9 cellular contexts compared by ENCODE assay signal in genomic region chr14:54329082-54329695, GRCh38.
DNase-seq lines count a peak whose midpoint lies in the region; ATAC-seq and TF ChIP-seq lines count a peak whose summit lies in the region.
"Had no signal": no experiment of that assay in that cellular context is flagged by ENCODE, and none has a peak within 500 bp of the region (broad histone marks: within the 10 kb centered on the region; RNA-seq: fewer than 3 reads in every experiment).

No MANE protein-coding gene starts in this region.

- no peaks in the 10 kb centered on the region for H3K9me3 Mint-ChIP-seq in type B pancreatic cell
- H3K9me3 Mint-ChIP-seq: activated naive CD4-positive, alpha-beta T cell treated with anti-CD3 and anti-CD28 coated beads, Interleukin-2, amount 50 U/mL, for 24 hours had no signal

- no peaks in the 10 kb centered on the region for H3K27me3 ChIP-seq in mammary epithelial cell (ENCODE audit: insufficient read depth, low read length)

- H2AFZ ChIP-seq in mammary epithelial cell (ENCODE audit: low read depth, low read length), result peak overlapping the region; percentile 64

- intact Hi-C loops in mammary epithelial cell (cut with micrococcal nuclease), result loop anchor here (1.0 to 5.0 kb wide), 7 partner anchors 77 to 897 kb away; no protein-coding TSS in a partner anchor

- H3K4me3 ChIP-seq in mammary epithelial cell (replicated peaks in 1 of 3; ENCODE audit: insufficient read depth in 1 of 3, low read depth in 2 of 3, low read length in 3 of 3), result no peak overlapping the region

- DNase-seq in NCI-H2081 (lab: John Stamatoyannopoulos, UW) (peak; percentile 16 to 55), NCI-H2081 treated with DMSO at 0.1 percent for 48 hours (lab: John Stamatoyannopoulos, UW) (no peak), NCI-H82 (lab: John Stamatoyannopoulos, UW) (peak; percentile 74), mammary epithelial cell (peak; percentile 51), kidney tubule cell (ENCODE audit: low spot score) (peak; percentile 72), type B pancreatic cell (ENCODE audit: extremely low spot score, unreplicated experiment) (no peak)

- CTCF ChIA-PET in mammary epithelial cell (lab: Charles Lee; ENCODE audit: low non-redundant PET), result interaction anchor here (0.5 to 1.2 kb wide), 18 partner anchors 9 to 614 kb away, joined by 3 to 11 read pairs (median 4); no protein-coding TSS in a partner anchor

- H4K20me1 ChIP-seq in mammary epithelial cell (ENCODE audit: insufficient read depth, low read length), result no peaks in the 10 kb centered on the region

- dilution Hi-C loops in mammary epithelial cell (cut with HindIII; ENCODE audit: low sequenced_read_pairs), result no loop called here

- no peaks in the 10 kb centered on the region for H3K36me3 Mint-ChIP-seq in type B pancreatic cell
- H3K36me3 Mint-ChIP-seq: activated naive CD4-positive, alpha-beta T cell treated with anti-CD3 and anti-CD28 coated beads, Interleukin-2, amount 50 U/mL, for 24 hours had no signal

- no peak overlapping the region for H3K27ac ChIP-seq in mammary epithelial cell (ENCODE audit: insufficient read depth, low read depth, low read length)

- no peak overlapping the region for H3K27ac Mint-ChIP-seq in type B pancreatic cell
- H3K27ac Mint-ChIP-seq: activated naive CD4-positive, alpha-beta T cell treated with anti-CD3 and anti-CD28 coated beads, Interleukin-2, amount 50 U/mL, for 24 hours had no signal

- H3K4me1 Mint-ChIP-seq in type B pancreatic cell (ENCODE audit: unreplicated experiment), result peaks cover 23% of the 10 kb centered on the region
- H3K4me1 Mint-ChIP-seq: activated naive CD4-positive, alpha-beta T cell treated with anti-CD3 and anti-CD28 coated beads, Interleukin-2, amount 50 U/mL, for 24 hours had no signal

- BruUV-seq in mammary epithelial cell (replicated peaks; lab: Mats Ljungman, UMichigan), result no TSS peak

- H3K79me2 ChIP-seq in mammary epithelial cell (ENCODE audit: insufficient read depth, low read length), result no peaks in the 10 kb centered on the region

- in situ Hi-C loops in mammary epithelial cell (cut with MboI; ENCODE audit: low sequenced_read_pairs in 2 of 2), result loop anchor here (25.0 kb wide), 4 partner anchors 317 to 892 kb away; no protein-coding TSS in a partner anchor

- H3K9me3 ChIP-seq in mammary epithelial cell (replicated peaks; ENCODE audit: insufficient read depth, low read length), result no peaks in the 10 kb centered on the region

- 28% methylated on average over 11 of the region's 11 CpGs for WGBS in mammary epithelial cell (ENCODE audit: low coverage, missing lambda C conversion rate)

- peaks cover 31% of the 10 kb centered on the region for H3K27me3 Mint-ChIP-seq in type B pancreatic cell

- ATAC-seq in HG03432 (IDR thresholded peaks at IDR 0.05; ENCODE audit: unreplicated experiment) (peak; percentile 68), GM21447 (IDR thresholded peaks at IDR 0.05; ENCODE audit: unreplicated experiment) (no peak)

- H3K4me1 ChIP-seq in mammary epithelial cell (ENCODE audit: insufficient read depth, low read length), result peaks cover 10% of the 10 kb centered on the region

- H3K4me3 Mint-ChIP-seq in type B pancreatic cell, result no peak overlapping the region
- H3K4me3 Mint-ChIP-seq: activated naive CD4-positive, alpha-beta T cell treated with anti-CD3 and anti-CD28 coated beads, Interleukin-2, amount 50 U/mL, for 24 hours had no signal

- H3K36me3 ChIP-seq in mammary epithelial cell (ENCODE audit: insufficient read depth, low read length), result no peaks in the 10 kb centered on the region

- TF ChIP-seq CTCF in mammary epithelial cell (conservative IDR thresholded peaks at IDR 0.05 in 1 of 2, IDR thresholded peaks at IDR 0.05 in 1 of 2; ENCODE audit: extremely low read depth in 1 of 2, insufficient read depth in 1 of 2, low read depth in 1 of 2, low read length in 2 of 2) (peak; percentile 88 to 94), type B pancreatic cell (conservative IDR thresholded peaks at IDR 0.05) (peak; percentile 85)

- H3K9ac ChIP-seq in mammary epithelial cell (ENCODE audit: insufficient read depth, low read length), result no peak overlapping the region

- H3K4me2 ChIP-seq in mammary epithelial cell (ENCODE audit: insufficient read depth, low read depth, low read length), result peak overlapping the region; percentile 62

Comparison
In these comparisons a context has a peak if more than half of its experiments do, and no peak if none do; other contexts are left out.
1. DNase-seq: peak in NCI-H2081 (2 of 2), NCI-H82 (single experiment), mammary epithelial cell (single experiment) and kidney tubule cell (single experiment); none in NCI-H2081 treated with DMSO at 0.1 percent for 48 hours (single experiment) and type B pancreatic cell (single experiment).